Comparison of ENCODE assay signal across 31 cellular contexts in genomic region chr14:95397325-95397724, GRCh38.
"Had no signal": no experiment of that assay in that cellular context is flagged by ENCODE, and none has a peak within 500 bp of the region (broad histone marks: within the 10 kb centered on the region; RNA-seq: fewer than 3 reads in every experiment).

No MANE protein-coding gene starts in this region.

- H3K36me3 ChIP-seq: adrenal gland, cardiac muscle cell had no signal

- ATAC-seq: activated CD8-positive, alpha-beta T cell treated with anti-CD3 and anti-CD28 coated beads for 36 hours; activated naive CD4-positive, alpha-beta T cell treated with anti-CD3 and anti-CD28 coated beads, Interleukin-2, amount 50 U/mL, for 72 hours; activated T-cell treated with anti-CD3 and anti-CD28 coated beads, Interleukin-2, amount 50 U/mL, for 4 hours; activated T-helper 17 cell treated with anti-CD3 and anti-CD28 coated beads, Interleukin-2, amount 50 U/mL, for 72 hours had no signal

- H3K27ac ChIP-seq: adrenal gland, cardiac muscle cell, VCaP had no signal

- H3K4me1 ChIP-seq: adrenal gland had no signal

- H3K4me3 ChIP-seq: adrenal gland, cardiac muscle cell had no signal

- H3K27me3 ChIP-seq: adrenal gland, cardiac muscle cell had no signal

- DNase-seq: activated B cell treated with CpG ODN at 0.5 μM for 24 hours; activated CD4-positive, alpha-beta memory T cell treated with anti-CD3 and anti-CD28 coated beads for 36 hours; activated CD4-positive, alpha-beta T cell treated with anti-CD3 and anti-CD28 coated beads for 4 hours; activated CD4-positive, alpha-beta T cell treated with anti-CD3 and anti-CD28 coated beads, Interleukin-2, amount 10 ng/mL, durations not matched to agents 24 days and 14 days; activated CD4-positive, alpha-beta T cell treated with anti-CD3 and anti-CD28 coated beads, Interleukin-2, amount 50 U/mL, for 1 hour; activated CD4-positive, alpha-beta T cell treated with anti-CD3 and anti-CD28 coated beads, Interleukin-2, amount 50 U/mL, for 4 hours; activated CD4-positive, CD25-positive, alpha-beta regulatory T cell treated with anti-CD3 and anti-CD28 coated beads, Interleukin-2, amount 50 U/mL, for 72 hours; activated CD8-positive, alpha-beta memory T cell treated with anti-CD3 and anti-CD28 coated beads, Interleukin-2, amount 50 U/mL, for 4 hours; activated CD8-positive, alpha-beta T cell treated with anti-CD3 and anti-CD28 coated beads for 36 hours; activated effector memory CD4-positive, alpha-beta T cell treated with anti-CD3 and anti-CD28 coated beads, Interleukin-2, amount 50 U/mL, for 16 hours; activated gamma-delta T cell treated with Interleukin-2 at 50 U/mL for 16 hours; activated naive CD4-positive, alpha-beta T cell; activated naive CD4-positive, alpha-beta T cell treated with anti-CD3 and anti-CD28 coated beads for 36 hours; activated naive CD4-positive, alpha-beta T cell treated with anti-CD3 and anti-CD28 coated beads, Interleukin-2, amount 50 U/mL, for 16 hours; activated naive CD8-positive, alpha-beta T cell treated with anti-CD3 and anti-CD28 coated beads for 36 hours; activated T-cell treated with anti-CD3 and anti-CD28 coated beads for 4 hours; activated T-cell treated with anti-CD3 and anti-CD28 coated beads, Interleukin-2, amount 50 U/mL, for 1 hour; activated T-cell treated with anti-CD3 and anti-CD28 coated beads, Interleukin-2, amount 50 U/mL, for 4 hours; activated T-cell treated with anti-CD3 and anti-CD28 coated beads, Interleukin-2, amount 50 U/mL, for 72 hours; adrenal gland; amniotic stem cell; aorta; caudate nucleus; cerebellar nuclear complex; T-helper 1 cell; T-helper 2 cell; T-helper 9 cell had no signal

- H3K9me3 ChIP-seq: adrenal gland had no signal
